15 cellular contexts compared by ENCODE assay signal in genomic region chr4:98958065-98958464, GRCh38.
DNase-seq lines count a peak whose midpoint lies in the region; ATAC-seq lines count a peak whose summit lies in the region.
"Had no signal": no experiment of that assay in that cellular context is flagged by ENCODE, and none has a peak within 500 bp of the region (broad histone marks: within the 10 kb centered on the region; RNA-seq: fewer than 3 reads in every experiment).

No MANE protein-coding gene starts in this region.

- no peak for DNase-seq in middle frontal gyrus (ENCODE audit: extremely low spot score, low spot score)
- DNase-seq in activated naive CD4-positive, alpha-beta T cell (lab: John Stamatoyannopoulos, UW) = no peak
- DNase-seq: C1 segment of cervical spinal cord; Calu3; CD4-positive, alpha-beta T cell; DMS 273 treated with DMSO at 0.1 percent for 48 hours; GOT3; HCEC 1CT; HFFc6 had no signal

- peak; percentile 76 for ATAC-seq in GM18498 (IDR thresholded peaks at IDR 0.05; ENCODE audit: unreplicated experiment)
- peak; percentile 43 for ATAC-seq in GM21786 (IDR thresholded peaks at IDR 0.05; ENCODE audit: unreplicated experiment)
- peak; percentile 63 for ATAC-seq in HG03159 (IDR thresholded peaks at IDR 0.05; ENCODE audit: unreplicated experiment)
- no peak for ATAC-seq in HG03469 (IDR thresholded peaks at IDR 0.05; ENCODE audit: unreplicated experiment)
- ATAC-seq in GM21576 (IDR thresholded peaks at IDR 0.05; ENCODE audit: unreplicated experiment) = no peak

- no peaks in the 10 kb centered on the region for H3K27me3 ChIP-seq in ACC112 (ENCODE audit: insufficient read depth, low read length)

- H3K36me3 ChIP-seq in ACC112 (ENCODE audit: insufficient read depth, low read length) = no peaks in the 10 kb centered on the region

- peak overlapping the region; percentile 52 for H2AFZ ChIP-seq in ACC112 (ENCODE audit: low read length, unreplicated experiment)

- H3K79me2 ChIP-seq in ACC112 (ENCODE audit: control insufficient read depth, insufficient read depth, low read length, unreplicated experiment) = no peaks in the 10 kb centered on the region

- no peak overlapping the region for H3K4me3 ChIP-seq in ACC112 (ENCODE audit: low read depth, low read length)

- H3K27ac ChIP-seq in ACC112 (ENCODE audit: low read depth, low read length) = no peak overlapping the region

- H3K4me1 ChIP-seq in ACC112 (ENCODE audit: control insufficient read depth, insufficient read depth, low read length, unreplicated experiment) = no peaks in the 10 kb centered on the region

Comparison
In these comparisons a context has a peak if more than half of its experiments do, and no peak if none do; other contexts are left out.
1. ATAC-seq: peak in GM18498 (single experiment), GM21786 (single experiment) and HG03159 (single experiment); none in HG03469 (single experiment) and GM21576 (single experiment).